Comparison of ENCODE assay signal across 18 cellular contexts in the genomic region with DNA sequence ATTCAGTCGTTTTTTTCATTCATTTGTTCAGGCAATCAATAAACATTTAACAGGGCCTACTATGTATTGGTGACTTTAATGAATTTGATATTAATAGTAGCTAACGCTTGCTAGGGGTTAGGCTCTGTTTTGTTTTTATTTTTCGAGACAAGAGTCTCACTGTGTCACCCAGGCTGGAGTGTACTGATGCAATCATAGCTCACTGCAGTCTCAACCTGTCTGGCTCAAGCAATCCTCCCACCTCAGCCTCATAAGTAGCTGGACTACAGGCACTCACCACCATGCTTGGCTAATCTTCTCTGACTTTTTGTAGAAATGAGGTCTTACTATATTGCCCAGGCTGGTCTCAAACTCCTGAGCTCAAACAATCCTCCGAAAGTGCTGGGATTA. TPM values are rescaled to one million over a fixed set of nuclear protein-coding genes. Genes with fewer than 3 reads are reported as not detected.
DNase-seq lines count a peak whose midpoint lies in the region; ATAC-seq and TF ChIP-seq lines count a peak whose summit lies in the region.
"Had no signal": no experiment of that assay in that cellular context is flagged by ENCODE, and none has a peak within 500 bp of the region (broad histone marks: within the 10 kb centered on the region; RNA-seq: fewer than 3 reads in every experiment).

No MANE protein-coding gene starts in this region.

- H3K27me3 ChIP-seq in BLaER1 (no peaks in the 10 kb centered on the region), HCT116 (ENCODE audit: insufficient read depth, low read length) (no peaks in the 10 kb centered on the region), SJCRH30 (no peaks in the 10 kb centered on the region)
- H3K27me3 ChIP-seq: SJSA1 had no signal

- H3K4me1 ChIP-seq in BLaER1: peaks cover 46% of the 10 kb centered on the region
- H3K4me1 ChIP-seq in HCT116 (ENCODE audit: control insufficient read depth in 1 of 2, insufficient read depth in 2 of 2, low read length in 2 of 2): peaks cover 3 to 7% of the 10 kb centered on the region in 2 experiments; a peak in 3 of 4 replicates
- peaks cover 11% of the 10 kb centered on the region; the same call in 1 of the 2 replicates for H3K4me1 ChIP-seq in SJCRH30
- H3K4me1 ChIP-seq: SJSA1 had no signal

- no peak for TF ChIP-seq RAD21 in HCT116 (IDR thresholded peaks at IDR 0.05; ENCODE audit: low read depth)

- TF ChIP-seq POLR2A in HCT116 (IDR thresholded peaks at IDR 0.05; ENCODE audit: borderline replicate concordance, extremely low read depth, insufficient read depth, insufficient read length): no peak

- no peak for ATAC-seq in HCT116
- ATAC-seq in GM21447 (IDR thresholded peaks at IDR 0.05; ENCODE audit: unreplicated experiment): no peak
- ATAC-seq: A549 had no signal

- H3K27ac ChIP-seq in BLaER1 (no peak overlapping the region), HCT116 (ENCODE audit: low read depth, low read length) (no peak overlapping the region), SJCRH30 (no peak overlapping the region)
- H3K27ac ChIP-seq: SJSA1 had no signal

- POLR2A ChIA-PET in HCT116 (lab: Charles Lee): interaction anchor here (0.6 kb wide), 1 partner anchor 17 kb away, joined by 5 read pairs; no protein-coding TSS in a partner anchor

- no peaks in the 10 kb centered on the region for H3K79me2 ChIP-seq in HCT116 (ENCODE audit: insufficient read depth, low read length)

- no peaks in the 10 kb centered on the region for H3K36me3 ChIP-seq in BLaER1
- H3K36me3 ChIP-seq in HCT116 (ENCODE audit: control insufficient read depth in 1 of 2, insufficient read depth in 2 of 2, low read length in 2 of 2): no peaks in the 10 kb centered on the region
- no peaks in the 10 kb centered on the region for H3K36me3 ChIP-seq in SJCRH30
- H3K36me3 ChIP-seq: SJSA1 had no signal

- no TSS peak for BruUV-seq in HCT116 (replicated peaks; lab: Mats Ljungman, UMichigan)

- RAD21 ChIA-PET in HCT116 (lab: Charles Lee; ENCODE audit: low non-redundant PET in 1 of 2, low total read pairs in 2 of 2, uncharacterized antibody in 2 of 2, unreplicated experiment in 2 of 2): no interaction called here

- no peak overlapping the region for H3K4me3 ChIP-seq in BLaER1
- H3K4me3 ChIP-seq in HCT116 (replicated peaks in 1 of 2; ENCODE audit: low read depth in 1 of 2, low read length in 2 of 2): no peak overlapping the region
- H3K4me3 ChIP-seq in epithelial cell of esophagus (ENCODE audit: low read length): no peak overlapping the region
- no peak overlapping the region for H3K4me3 ChIP-seq in SJCRH30
- H3K4me3 ChIP-seq: A549, SJSA1 had no signal

- no peak overlapping the region for H3K9ac ChIP-seq in BLaER1
- no peak overlapping the region for H3K9ac ChIP-seq in HCT116 (ENCODE audit: low read length)

- no peaks in the 10 kb centered on the region for H3K9me3 ChIP-seq in BLaER1
- no peaks in the 10 kb centered on the region for H3K9me3 ChIP-seq in HCT116 (ENCODE audit: control insufficient read depth in 1 of 2, insufficient read depth in 1 of 2, low read depth in 1 of 2, low read length in 2 of 2)
- H3K9me3 ChIP-seq in SJCRH30 (replicated peaks): no peaks in the 10 kb centered on the region
- H3K9me3 ChIP-seq: A549, Caco-2 had no signal

- TF ChIP-seq CTCF in HCT116 (IDR thresholded peaks at IDR 0.05 in 2 of 3, conservative IDR thresholded peaks at IDR 0.05 in 1 of 3; ENCODE audit: borderline replicate concordance in 1 of 3, insufficient read depth in 1 of 3, low read depth in 2 of 3, low read length in 2 of 3) (no peak), epithelial cell of esophagus (IDR thresholded peaks at IDR 0.05; ENCODE audit: insufficient read depth, low read depth, low read length, missing control alignments) (no peak)

- no peak overlapping the region for H2AFZ ChIP-seq in HCT116 (ENCODE audit: low read depth, low read length, poor library complexity, severe bottlenecking)

- H3K4me2 ChIP-seq in BLaER1 (peak overlapping the region; percentile 37), HCT116 (ENCODE audit: low read length) (no peak overlapping the region)
- H3K4me2 ChIP-seq: A549 had no signal

- H4K20me1 ChIP-seq in BLaER1: no peaks in the 10 kb centered on the region
- H4K20me1 ChIP-seq in HCT116 (ENCODE audit: insufficient read depth): no peaks in the 10 kb centered on the region

- no peaks in the 10 kb centered on the region for H3K9me2 ChIP-seq in HCT116 (ENCODE audit: insufficient read depth)

- CTCF ChIA-PET in HCT116 (lab: Charles Lee): no interaction called here

- DNase-seq in HCT116 (ENCODE audit: low read depth, low spot score) (no peak), OCI-M1 (lab: John Stamatoyannopoulos, UW) (peak; percentile 34), epithelial cell of esophagus (ENCODE audit: low read depth) (peak; percentile 10), SJCRH30 (no peak), dermis blood vessel endothelial cell (no peak), NCI-H2171 treated with DMSO at 0.1 percent for 48 hours (lab: John Stamatoyannopoulos, UW) (no peak)
- DNase-seq: Caco-2, HCEC 1CT, NCI-H1048, NCI-H1436 treated with DMSO at 0.1 percent for 48 hours, NCI-H2081, NCI-H510A, NCI-H774, RPMI8226 had no signal

- intact Hi-C loops in HCT116 (cut with micrococcal nuclease): no loop called here

TF ChIP-seq in HCT116, 20 proteins besides CTCF, POLR2A, EP300 and RAD21:
- TF ChIP-seq EGR1 (IDR thresholded peaks at IDR 0.05; ENCODE audit: low read depth) (no peak), SP1 (IDR thresholded peaks at IDR 0.05; ENCODE audit: low read depth) (0 out of 2 replicates have a peak, but pooled peaks have one; percentile 12)

RNA-seq across cellular contexts. Expression of a gene that starts 25.6 kb away (rescaled TPM):
- total RNA-seq in HCT116 (2021; ENCODE audit: unreplicated experiment) (176 TPM), dermis blood vessel endothelial cell (93.3 and 115 TPM in 2 replicates)
- 36.9 and 42.0 TPM in 2 replicates for polyA plus RNA-seq in HCT116 (2012)
- 49.1 and 62.0 TPM in 2 replicates for total RNA-seq in SJCRH30 (2014; rRNA removed; shearing (Covaris generic))

Comparison
In these comparisons a context has a peak if more than half of its experiments do, and no peak if none do; other contexts are left out.
1. DNase-seq: peak in OCI-M1 (single experiment) and epithelial cell of esophagus (single experiment); none in HCT116 (single experiment), SJCRH30 (0 of 2), dermis blood vessel endothelial cell (single experiment) and NCI-H2171 treated with DMSO at 0.1 percent for 48 hours (single experiment).